In the genomic region with DNA sequence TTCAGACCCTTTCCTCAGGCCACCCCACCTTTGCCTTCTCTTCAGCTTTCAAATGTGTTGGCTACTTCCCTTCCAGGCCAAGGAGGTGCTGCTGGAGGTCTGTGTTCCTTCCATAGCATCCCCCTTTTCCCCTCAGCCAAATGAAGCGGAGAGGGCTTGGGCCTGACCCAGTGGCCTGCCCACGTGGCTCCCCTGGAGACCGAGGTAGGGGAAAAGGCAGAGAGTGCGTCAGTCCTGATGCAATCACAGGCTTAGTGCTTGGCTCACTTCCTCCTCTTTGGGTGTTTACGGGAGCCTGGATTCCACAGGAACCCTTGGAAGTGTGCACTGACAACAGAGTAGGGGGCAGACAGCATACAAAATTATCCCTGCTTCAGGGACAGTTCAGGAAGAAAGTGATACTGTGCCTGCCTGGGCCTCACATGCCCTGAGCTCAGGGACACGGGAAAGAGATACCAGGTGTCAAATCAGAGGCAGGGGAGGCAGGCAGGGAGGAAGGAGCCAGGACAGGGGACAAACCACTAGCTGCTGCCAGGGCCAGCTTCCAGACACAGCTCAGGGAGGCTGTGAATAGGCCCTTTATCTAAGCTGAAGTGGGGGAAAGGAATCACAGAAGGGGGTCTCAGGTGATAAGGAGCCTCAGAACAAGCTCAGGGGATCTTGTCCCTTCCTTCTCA, we compare ENCODE assay signal across 8 cellular contexts. TPM values are rescaled to one million over a fixed set of nuclear protein-coding genes. Genes with fewer than 3 reads are reported as not detected.
DNase-seq lines count a peak whose midpoint lies in the region; ATAC-seq and TF ChIP-seq lines count a peak whose summit lies in the region.

No MANE protein-coding gene starts in this region.

- H3K27me3 ChIP-seq in iPS-15b (ENCODE audit: control insufficient read depth, insufficient read depth, low read length) (no peaks in the 10 kb centered on the region), gastrocnemius medialis (no peaks in the 10 kb centered on the region)

- intact Hi-C loops in gastrocnemius medialis (cut with DNase I; ENCODE audit: low total_unique reads): loop anchor here (2.0 to 10.0 kb wide), 2 partner anchors 16 to 310 kb away; a partner anchor contains a TSS

- H3K9me3 ChIP-seq in iPS-15b (ENCODE audit: control insufficient read depth, insufficient read depth, low read length) (no peaks in the 10 kb centered on the region), gastrocnemius medialis (no peaks in the 10 kb centered on the region)

- H3K4me1 ChIP-seq in iPS-15b (ENCODE audit: control insufficient read depth, insufficient read depth, low read length) (peaks cover 17% of the 10 kb centered on the region), gastrocnemius medialis (peaks cover 50% of the 10 kb centered on the region in 2 donors)

- peak; percentile 44 to 74 for TF ChIP-seq POLR2A in gastrocnemius medialis (IDR thresholded peaks at IDR 0.05)

- no peak for TF ChIP-seq CTCF in astrocyte of the cerebellum (IDR thresholded peaks at IDR 0.05; ENCODE audit: low read depth, low read length, missing control alignments)
- peak in 1 of 5 experiments; percentile 13 for TF ChIP-seq CTCF in gastrocnemius medialis (IDR thresholded peaks at IDR 0.05 in 4 of 5, conservative IDR thresholded peaks at IDR 0.05 in 1 of 5)

- in situ Hi-C loops in astrocyte of the cerebellum (cut with HindIII; ENCODE audit: low sequenced_read_pairs) (loop anchor here (25.0 kb wide), 2 partner anchors 167 to 292 kb away; no protein-coding TSS in a partner anchor), gastrocnemius medialis (cut with MboI; ENCODE audit: low sequenced_read_pairs in 4 of 4) (loop anchor here (25.0 kb wide), 2 partner anchors 142 to 292 kb away; a partner anchor contains a TSS)

- H3K36me3 ChIP-seq in iPS-15b (ENCODE audit: control insufficient read depth, insufficient read depth, low read length) (no peaks in the 10 kb centered on the region), gastrocnemius medialis (no peaks in the 10 kb centered on the region)

- H3K4me3 ChIP-seq in astrocyte of the cerebellum (ENCODE audit: low read depth, low read length) (no peak overlapping the region), iPS-15b (ENCODE audit: low read depth, low read length) (no peak overlapping the region), gastrocnemius medialis (peak overlapping the region in 2 of 4 donors; percentile 11 to 13)

- peak in 10 of 14 donors; percentile 11 to 82 (median 44) for DNase-seq in C1 segment of cervical spinal cord (lab: John Stamatoyannopoulos, UW)
- DNase-seq in LoVo (ENCODE audit: low spot score): peak; percentile 33
- peak; percentile 89 for DNase-seq in astrocyte of the cerebellum (ENCODE audit: low read depth)
- DNase-seq in gastrocnemius medialis: peak; percentile 87 to 94
- DNase-seq in D341Med (ENCODE audit: low spot score): no peak
- DNase-seq in activated CD8-positive, alpha-beta memory T cell treated with anti-CD3 and anti-CD28 coated beads for 24 hours: no peak

- peak overlapping the region; percentile 92 to 99 (median 95) for H3K27ac ChIP-seq in gastrocnemius medialis

- peak overlapping the region; percentile 26 for H3K9ac ChIP-seq in iPS-15b (ENCODE audit: low read depth, low read length)

- ATAC-seq in gastrocnemius medialis (peak; percentile 87 to 88), HG03442 (IDR thresholded peaks at IDR 0.05; ENCODE audit: unreplicated experiment) (no peak)

RNA-seq across cellular contexts. Expression of a gene that starts 16.6 kb away (rescaled TPM):
- total RNA-seq in gastrocnemius medialis: 100 to 1,000 TPM; 294 to 522 (median 353) TPM

RNA-seq across cellular contexts. Expression of a gene that starts 58.9 kb away (rescaled TPM):
- total RNA-seq in gastrocnemius medialis: 10 to 100 TPM; 19.9 to 50.3 (median 34.6) TPM

Comparison
In these comparisons a context has a peak if more than half of its experiments do, and no peak if none do; other contexts are left out.
1. DNase-seq: peak in C1 segment of cervical spinal cord (10 of 14), LoVo (single experiment), astrocyte of the cerebellum (single experiment) and gastrocnemius medialis (2 of 2); none in D341Med (single experiment) and activated CD8-positive, alpha-beta memory T cell treated with anti-CD3 and anti-CD28 coated beads for 24 hours (single experiment).